ENCODE assay signal across 9 cellular contexts in the genomic region with DNA sequence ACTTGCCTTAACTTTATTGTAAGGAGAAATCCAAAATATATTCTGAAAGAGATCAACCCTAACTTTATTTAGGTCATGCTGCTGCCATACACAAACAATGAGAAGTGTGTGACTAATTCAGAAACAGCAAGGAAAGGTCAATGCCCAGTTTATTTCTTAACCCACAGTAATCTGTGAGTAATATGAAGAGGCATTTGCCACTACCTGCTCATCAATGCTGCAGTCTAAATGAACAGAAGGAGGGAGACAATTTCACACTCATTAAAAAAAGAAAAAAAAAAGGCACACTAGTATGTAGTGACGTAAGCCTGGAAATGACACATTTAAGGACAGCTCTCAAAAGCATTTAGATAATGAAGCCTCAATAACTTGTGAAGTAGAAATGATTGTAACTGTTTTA.
DNase-seq lines count a peak whose midpoint lies in the region; ATAC-seq and TF ChIP-seq lines count a peak whose summit lies in the region.
"Had no signal": no experiment of that assay in that cellular context is flagged by ENCODE, and none has a peak within 500 bp of the region (broad histone marks: within the 10 kb centered on the region; RNA-seq: fewer than 3 reads in every experiment).

No MANE protein-coding gene starts in this region.

- no peaks in the 10 kb centered on the region for H3K9me3 ChIP-seq in SJCRH30 (replicated peaks)

- ATAC-seq in GM18868 (IDR thresholded peaks at IDR 0.05; ENCODE audit: unreplicated experiment) = peak; percentile 28
- ATAC-seq in foreskin keratinocyte = peak; percentile 81
- ATAC-seq in GM18867 (IDR thresholded peaks at IDR 0.05; ENCODE audit: unreplicated experiment) = no peak
- no peak for ATAC-seq in GM19035 (IDR thresholded peaks at IDR 0.05; ENCODE audit: unreplicated experiment)

- no peak overlapping the region for H3K4me3 ChIP-seq in SJCRH30

- no peaks in the 10 kb centered on the region; the same call in 1 of the 2 replicates for H3K36me3 ChIP-seq in SJCRH30

- H3K27ac ChIP-seq in SJCRH30 = peak overlapping the region; percentile 95
- no peak overlapping the region for H3K27ac ChIP-seq in foreskin keratinocyte

- H3K4me1 ChIP-seq in SJCRH30 (peaks cover 27% of the 10 kb centered on the region), foreskin keratinocyte (peaks cover 17% of the 10 kb centered on the region)

- DNase-seq in AG08395 (ENCODE audit: low spot score) = peak; percentile 54
- DNase-seq in SJCRH30 = peak in 1 of 2 experiments; percentile 49
- peak; percentile 80 to 89 for DNase-seq in foreskin keratinocyte
- no peak for DNase-seq in DMS79 treated with DMSO at 0.1 percent for 48 hours (lab: John Stamatoyannopoulos, UW)
- DNase-seq in pons (ENCODE audit: low spot score) = no peak
- DNase-seq: GDM1 had no signal

- no peak for TF ChIP-seq CTCF in foreskin keratinocyte (conservative IDR thresholded peaks at IDR 0.05)

- no peaks in the 10 kb centered on the region for H3K27me3 ChIP-seq in SJCRH30
- H3K27me3 ChIP-seq in foreskin keratinocyte = no peaks in the 10 kb centered on the region

Comparison
In these comparisons a context has a peak if more than half of its experiments do, and no peak if none do; other contexts are left out.
1. DNase-seq: peak in AG08395 (single experiment) and foreskin keratinocyte (2 of 2); none in DMS79 treated with DMSO at 0.1 percent for 48 hours (single experiment) and pons (single experiment).
2. ATAC-seq: peak in GM18868 (single experiment) and foreskin keratinocyte (single experiment); none in GM18867 (single experiment) and GM19035 (single experiment).